1 cellular context compared by ENCODE assay signal in genomic region chr13:22648325-22648758, GRCh38.
TF ChIP-seq lines count a peak whose summit lies in the region.

No MANE protein-coding gene starts in this region.

TF ChIP-seq in WTC11, 78 proteins besides CTCF, POLR2A, EP300 and RAD21 (continued from another document):
- TF ChIP-seq ZBTB43 (CRISPR knock-in tag; IDR thresholded peaks at IDR 0.05) (no peak), FOXK1 (CRISPR knock-in tag; IDR thresholded peaks at IDR 0.05) (no peak), SMAD4 (CRISPR knock-in tag; IDR thresholded peaks at IDR 0.05) (no peak), JAZF1 (CRISPR knock-in tag; IDR thresholded peaks at IDR 0.05) (no peak), ZNF263 (CRISPR knock-in tag; IDR thresholded peaks at IDR 0.05; ENCODE audit: low read depth) (no peak), FOXJ3 (CRISPR knock-in tag; IDR thresholded peaks at IDR 0.05; ENCODE audit: borderline replicate concordance) (no peak), NFYB (CRISPR knock-in tag; conservative IDR thresholded peaks at IDR 0.05; ENCODE audit: low read depth) (no peak)
